1 cellular context compared by ENCODE assay signal in the genomic region with DNA sequence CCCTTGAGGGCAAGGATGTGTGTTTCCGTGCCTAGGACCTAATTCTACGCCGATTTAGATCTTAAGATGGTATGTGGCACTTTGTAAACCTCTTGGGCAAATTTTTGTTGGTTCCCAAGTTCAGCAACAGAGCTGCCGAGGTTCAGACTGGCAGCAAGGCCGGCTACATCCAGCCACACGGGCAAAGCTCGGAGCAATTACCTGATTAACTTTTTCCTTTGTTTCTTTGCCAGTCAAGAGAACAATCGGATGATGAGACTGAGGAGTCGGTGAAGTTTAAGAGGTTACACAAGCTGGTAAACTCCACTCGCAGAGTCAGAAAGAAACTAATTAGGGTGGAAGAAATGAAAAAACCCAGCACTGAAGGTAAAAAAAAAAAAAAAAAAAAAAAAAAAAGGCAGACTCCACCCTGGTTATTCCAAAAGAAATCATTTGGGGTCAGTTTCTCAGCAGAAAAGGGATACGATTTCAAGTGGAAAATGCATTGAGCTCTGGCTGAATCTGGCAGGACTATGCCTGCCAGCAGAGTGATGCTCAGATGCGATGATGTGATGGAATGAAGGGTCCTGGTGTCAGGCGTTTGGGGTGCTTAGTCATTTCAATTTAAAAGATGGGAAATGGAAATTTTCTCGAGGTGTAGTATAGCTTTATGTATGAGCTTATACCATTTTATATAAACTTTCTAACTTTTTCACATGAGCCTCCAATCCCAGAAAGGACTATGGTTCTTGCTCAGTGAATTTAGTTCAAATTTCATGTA.
TF ChIP-seq lines count a peak whose summit lies in the region.

No MANE protein-coding gene starts in this region.

TF ChIP-seq in IMR-90, 13 proteins besides CTCF, POLR2A, EP300 and RAD21 (continued from another document):
- TF ChIP-seq RCOR1 (IDR thresholded peaks at IDR 0.05; ENCODE audit: insufficient replicate concordance, low read length) (no peak), MAZ (IDR thresholded peaks at IDR 0.05; ENCODE audit: borderline replicate concordance, low read depth, low read length) (no peak)
TF ChIP-seq in IMR-90: peak in this region for 0.
